Comparison of ENCODE assay signal across 8 cellular contexts in genomic region chr4:1712216-1713002, GRCh38. TPM values are rescaled to one million over a fixed set of nuclear protein-coding genes. Genes with fewer than 3 reads are reported as not detected.
DNase-seq lines count a peak whose midpoint lies in the region; ATAC-seq and TF ChIP-seq lines count a peak whose summit lies in the region.

Gene SLBP (minus strand): TSS chr4:1712319. CDS start chr4:1712188, 131 bp downstream.

- H3K9me3 ChIP-seq in ES-I3 (ENCODE audit: control insufficient read depth, insufficient read depth, low read length) (no peaks in the 10 kb centered on the region), HAP-1 (no peaks in the 10 kb centered on the region), MG63 (no peaks in the 10 kb centered on the region)

- H3K4me1 Mint-ChIP-seq in nephron progenitor cell: peaks cover 62% of the 10 kb centered on the region
- H3K4me1 Mint-ChIP-seq in stimulated activated naive CD8-positive, alpha-beta T cell treated with anti-CD3 and anti-CD28 coated beads, Interleukin-15, amount 100 ng/mL, for 72 hours: peaks cover 82% of the 10 kb centered on the region

- H3K36me3 ChIP-seq in ES-I3 (ENCODE audit: insufficient read depth, low read length) (0 out of 2 replicates have a peak, but pooled peaks cover 2% of the 10 kb centered on the region), HAP-1 (replicated peaks) (peaks cover 39% of the 10 kb centered on the region), MG63 (peaks cover 17% of the 10 kb centered on the region)

- peak within 1 kb of the TSS; percentile 80 for H3K4me3 ChIP-seq in HAP-1
- peak within 1 kb of the TSS; percentile 64 for H3K4me3 ChIP-seq in MG63
- H3K4me3 ChIP-seq in fibroblast of pulmonary artery (replicated peaks; ENCODE audit: low read depth, low read length): peak within 1 kb of the TSS; percentile 74

- ATAC-seq in stimulated activated naive CD8-positive, alpha-beta T cell treated with anti-CD3 and anti-CD28 coated beads, Interleukin-15, amount 100 ng/mL, for 72 hours: peak; percentile 91

- peaks cover 4% of the 10 kb centered on the region; the same call in 1 of the 2 replicates for H3K4me1 ChIP-seq in ES-I3 (ENCODE audit: insufficient read depth, low read length)
- peaks cover 30% of the 10 kb centered on the region for H3K4me1 ChIP-seq in HAP-1

- H3K27ac Mint-ChIP-seq in nephron progenitor cell: peak within 1 kb of the TSS; percentile 94
- peak within 1 kb of the TSS; percentile 98 for H3K27ac Mint-ChIP-seq in stimulated activated naive CD8-positive, alpha-beta T cell treated with anti-CD3 and anti-CD28 coated beads, Interleukin-15, amount 100 ng/mL, for 72 hours

- in situ Hi-C loops in HAP-1 (cut with MboI; ENCODE audit: low sequenced_read_pairs): no loop called here

- DNase-seq in HAP-1 (ENCODE audit: low spot score in 2 of 2) (peak; percentile 92 to 99), MG63 (peak; percentile 93), SHP77 (lab: John Stamatoyannopoulos, UW) (peak; percentile 56 to 73), fibroblast of pulmonary artery (ENCODE audit: low read depth) (peak; percentile 93), nephron progenitor cell (peak; percentile 91)
- DNase-seq in activated effector memory CD4-positive, alpha-beta T cell treated with Interleukin-2 at 50 U/mL for 16 hours: peak; percentile 99
- peak; percentile 98 to 99 for DNase-seq in stimulated activated naive CD8-positive, alpha-beta T cell treated with anti-CD3 and anti-CD28 coated beads, Interleukin-15, amount 100 ng/mL, for 72 hours

- H3K9me3 Mint-ChIP-seq in nephron progenitor cell: no peaks in the 10 kb centered on the region
- no peaks in the 10 kb centered on the region for H3K9me3 Mint-ChIP-seq in stimulated activated naive CD8-positive, alpha-beta T cell treated with anti-CD3 and anti-CD28 coated beads, Interleukin-15, amount 100 ng/mL, for 72 hours

- H3K36me3 Mint-ChIP-seq in nephron progenitor cell (ENCODE audit: low read depth): peaks cover 25% of the 10 kb centered on the region

- H3K27me3 ChIP-seq in HAP-1 (ENCODE audit: low read depth) (no peaks in the 10 kb centered on the region), MG63 (no peaks in the 10 kb centered on the region)

- peak within 1 kb of the TSS; percentile 89 for H3K9ac ChIP-seq in ES-I3 (ENCODE audit: low read depth, low read length)

- peak within 1 kb of the TSS; percentile 97 for H3K4me3 Mint-ChIP-seq in nephron progenitor cell
- H3K4me3 Mint-ChIP-seq in stimulated activated naive CD8-positive, alpha-beta T cell treated with anti-CD3 and anti-CD28 coated beads, Interleukin-15, amount 100 ng/mL, for 72 hours: peak within 1 kb of the TSS; percentile 99

- TF ChIP-seq CTCF in fibroblast of pulmonary artery (IDR thresholded peaks at IDR 0.05; ENCODE audit: low read length, missing control alignments): no peak
- TF ChIP-seq CTCF in nephron progenitor cell (IDR thresholded peaks at IDR 0.05): no peak

- H3K27me3 Mint-ChIP-seq in nephron progenitor cell (ENCODE audit: low read depth, poor library complexity): no peaks in the 10 kb centered on the region
- no peaks in the 10 kb centered on the region for H3K27me3 Mint-ChIP-seq in stimulated activated naive CD8-positive, alpha-beta T cell treated with anti-CD3 and anti-CD28 coated beads, Interleukin-15, amount 100 ng/mL, for 72 hours

RNA-seq across cellular contexts. Expression of gene SLBP, which starts in this region (rescaled TPM):
- total RNA-seq in MG63 (2014; rRNA removed; shearing (Covaris generic); ENCODE audit: low replicate concordance): 72.1 and 99.1 TPM in 2 replicates

Comparison
In these comparisons a context has a peak if more than half of its experiments do, and no peak if none do; other contexts are left out.
1. Peak in every context shown above with its lines: DNase-seq, ATAC-seq and H3K4me3 ChIP-seq.